ENCODE assay signal across 9 cellular contexts in genomic region chr3:117997201-117998049, GRCh38.
DNase-seq lines count a peak whose midpoint lies in the region; ATAC-seq and TF ChIP-seq lines count a peak whose summit lies in the region.
"Had no signal": no experiment of that assay in that cellular context is flagged by ENCODE, and none has a peak within 500 bp of the region (broad histone marks: within the 10 kb centered on the region; RNA-seq: fewer than 3 reads in every experiment).

No MANE protein-coding gene starts in this region.

- peak; percentile 96 for ATAC-seq in GM19324 (IDR thresholded peaks at IDR 0.05; ENCODE audit: low FRiP score, unreplicated experiment)
- peak; percentile 93 for ATAC-seq in HG03280 (IDR thresholded peaks at IDR 0.05; ENCODE audit: unreplicated experiment)
- peak; percentile 88 for ATAC-seq in activated CD4-positive, alpha-beta T cell treated with anti-CD3 and anti-CD28 coated beads for 36 hours
- peak; percentile 72 for ATAC-seq in memory B cell (ENCODE audit: low read depth)

- TF ChIP-seq CTCF in C4-2B (conservative IDR thresholded peaks at IDR 0.05), result peak; percentile 93

- DNase-seq in NCI-H2171 (lab: John Stamatoyannopoulos, UW) (peak; percentile 62), epidermal melanocyte (ENCODE audit: insufficient read length, low spot score) (peak; percentile 27), memory B cell (ENCODE audit: low spot score in 2 of 2) (peak; percentile 27 to 46)
- peak; percentile 75 for DNase-seq in activated CD4-positive, alpha-beta T cell treated with anti-CD3 and anti-CD28 coated beads for 36 hours
- DNase-seq in stimulated activated CD8-positive, alpha-beta memory T cell treated with anti-CD3 and anti-CD28 coated beads, Interleukin-2, amount 100 ng/mL, for 48 hours (ENCODE audit: low read depth in 2 of 2), result peak; percentile 28 to 37

- H3K4me3 Mint-ChIP-seq in activated CD4-positive, alpha-beta T cell treated with anti-CD3 and anti-CD28 coated beads for 36 hours, result no peak overlapping the region
- no peak overlapping the region for H3K4me3 Mint-ChIP-seq in memory B cell
- H3K4me3 Mint-ChIP-seq: T-cell had no signal

- POLR2A ChIA-PET in activated CD4-positive, alpha-beta T cell treated with anti-CD3 and anti-CD28 coated beads for 36 hours (lab: Charles Lee), result no interaction called here

- peaks cover 3% of the 10 kb centered on the region for H3K27me3 Mint-ChIP-seq in activated CD4-positive, alpha-beta T cell treated with anti-CD3 and anti-CD28 coated beads for 36 hours
- peaks cover 4% of the 10 kb centered on the region for H3K27me3 Mint-ChIP-seq in memory B cell

- H3K27ac Mint-ChIP-seq in activated CD4-positive, alpha-beta T cell treated with anti-CD3 and anti-CD28 coated beads for 36 hours, result no peak overlapping the region
- H3K27ac Mint-ChIP-seq in memory B cell, result no peak overlapping the region
- H3K27ac Mint-ChIP-seq: T-cell had no signal

- H3K36me3 Mint-ChIP-seq in activated CD4-positive, alpha-beta T cell treated with anti-CD3 and anti-CD28 coated beads for 36 hours (ENCODE audit: low read depth), result no peaks in the 10 kb centered on the region
- H3K36me3 Mint-ChIP-seq in memory B cell, result no peaks in the 10 kb centered on the region
- H3K36me3 Mint-ChIP-seq: T-cell had no signal

- H3K9me3 Mint-ChIP-seq in activated CD4-positive, alpha-beta T cell treated with anti-CD3 and anti-CD28 coated beads for 36 hours (ENCODE audit: low read depth), result no peaks in the 10 kb centered on the region
- H3K9me3 Mint-ChIP-seq in memory B cell, result no peaks in the 10 kb centered on the region

- CTCF ChIA-PET in activated CD4-positive, alpha-beta T cell treated with anti-CD3 and anti-CD28 coated beads for 36 hours (lab: Charles Lee), result interaction anchor here (0.6 to 1.6 kb wide), 7 partner anchors 13 to 1227 kb away, joined by 3 to 13 read pairs (median 4); no protein-coding TSS in a partner anchor

- no peaks in the 10 kb centered on the region for H3K4me1 Mint-ChIP-seq in activated CD4-positive, alpha-beta T cell treated with anti-CD3 and anti-CD28 coated beads for 36 hours
- no peaks in the 10 kb centered on the region for H3K4me1 Mint-ChIP-seq in memory B cell
- H3K4me1 Mint-ChIP-seq: T-cell had no signal

- intact Hi-C loops in activated CD4-positive, alpha-beta T cell treated with anti-CD3 and anti-CD28 coated beads for 36 hours (cut with DNase I, micrococcal nuclease), result loop anchor here (1.0 to 5.0 kb wide), 2 partner anchors 980 to 1226 kb away; no protein-coding TSS in a partner anchor

- no peak overlapping the region for H3K27ac ChIP-seq in C4-2B
